13 cellular contexts compared by ENCODE assay signal in genomic region chr11:75365711-75366181, GRCh38. TPM values are rescaled to one million over a fixed set of nuclear protein-coding genes. Genes with fewer than 3 reads are reported as not detected.
DNase-seq lines count a peak whose midpoint lies in the region; ATAC-seq, FAIRE-seq and TF ChIP-seq lines count a peak whose summit lies in the region.
"Had no signal": no experiment of that assay in that cellular context is flagged by ENCODE, and none has a peak within 500 bp of the region (broad histone marks: within the 10 kb centered on the region; RNA-seq: fewer than 3 reads in every experiment).

No MANE protein-coding gene starts in this region.

- intact Hi-C loops in dendritic cell treated with granulocyte-macrophage colony-stimulating factor and Interleukin-4, amounts not matched to agents 40 ng/mL and 50 ng/mL, for 4 days (cut with micrococcal nuclease), result loop anchor here (2.0 kb wide), 1 partner anchor 13 kb away; no protein-coding TSS in a partner anchor

- peak; percentile 71 for DNase-seq in GF-D8 (lab: John Stamatoyannopoulos, UW)
- DNase-seq in NOMO-1 treated with dmso at 0.1 percent for 144 hours (lab: John Stamatoyannopoulos, UW; ENCODE audit: unreplicated experiment), result peak; percentile 61
- DNase-seq in non-pigmented ciliary epithelial cell (ENCODE audit: low read depth), result peak; percentile 32
- DNase-seq in stimulated activated CD4-positive, alpha-beta T cell treated with anti-CD3 and anti-CD28 coated beads, Interleukin-4, amount 100 ng/mL, for 1 hour, result no peak
- DNase-seq in GM12891 (ENCODE audit: insufficient read length, low spot score), result no peak
- DNase-seq: activated CD4-positive, CD25-positive, alpha-beta regulatory T cell treated with anti-CD3 and anti-CD28 coated beads, Interleukin-2, amount 50 U/mL, for 72 hours; activated T-cell treated with anti-CD3 and anti-CD28 coated beads, Interleukin-2, amount 50 U/mL, for 4 hours; CD4-positive, alpha-beta memory T cell; NCI-H187 treated with DMSO at 0.1 percent for 48 hours had no signal

- TF ChIP-seq POLR2A in GM12891 (IDR thresholded peaks at IDR 0.05; ENCODE audit: low read depth, low read length), result no peak

- peak overlapping the region; percentile 65 for H3K4me3 Mint-ChIP-seq in dendritic cell treated with granulocyte-macrophage colony-stimulating factor and Interleukin-4, amounts not matched to agents 40 ng/mL and 50 ng/mL, for 4 days
- H3K4me3 Mint-ChIP-seq: activated T-cell treated with anti-CD3 and anti-CD28 coated beads, Interleukin-2, amount 50 U/mL, for 4 hours; CD4-positive, alpha-beta memory T cell; mesothelial cell of epicardium had no signal

- ATAC-seq in GM18520 (IDR thresholded peaks at IDR 0.05; ENCODE audit: unreplicated experiment) (no peak), GM21723 (IDR thresholded peaks at IDR 0.05; ENCODE audit: unreplicated experiment) (no peak)
- ATAC-seq: activated T-cell treated with anti-CD3 and anti-CD28 coated beads, Interleukin-2, amount 50 U/mL, for 4 hours had no signal

- peak overlapping the region; percentile 96 for H3K27ac Mint-ChIP-seq in dendritic cell treated with granulocyte-macrophage colony-stimulating factor and Interleukin-4, amounts not matched to agents 40 ng/mL and 50 ng/mL, for 4 days
- H3K27ac Mint-ChIP-seq: mesothelial cell of epicardium had no signal

- no peaks in the 10 kb centered on the region for H3K9me3 Mint-ChIP-seq in dendritic cell treated with granulocyte-macrophage colony-stimulating factor and Interleukin-4, amounts not matched to agents 40 ng/mL and 50 ng/mL, for 4 days
- H3K9me3 Mint-ChIP-seq: activated T-cell treated with anti-CD3 and anti-CD28 coated beads, Interleukin-2, amount 50 U/mL, for 4 hours had no signal

- no peak for FAIRE-seq in GM12891 (lab: Jason Lieb, UNC)

- H3K4me1 Mint-ChIP-seq in dendritic cell treated with granulocyte-macrophage colony-stimulating factor and Interleukin-4, amounts not matched to agents 40 ng/mL and 50 ng/mL, for 4 days (ENCODE audit: low read depth), result peaks cover 42% of the 10 kb centered on the region
- H3K4me1 Mint-ChIP-seq: mesothelial cell of epicardium had no signal

- no peaks in the 10 kb centered on the region for H3K36me3 Mint-ChIP-seq in dendritic cell treated with granulocyte-macrophage colony-stimulating factor and Interleukin-4, amounts not matched to agents 40 ng/mL and 50 ng/mL, for 4 days (ENCODE audit: low read depth)
- H3K36me3 Mint-ChIP-seq: mesothelial cell of epicardium had no signal

- H3K27me3 Mint-ChIP-seq in dendritic cell treated with granulocyte-macrophage colony-stimulating factor and Interleukin-4, amounts not matched to agents 40 ng/mL and 50 ng/mL, for 4 days, result no peaks in the 10 kb centered on the region

TF ChIP-seq in GM12891, 5 proteins besides CTCF, POLR2A, EP300 and RAD21:
- TF ChIP-seq SPI1 (IDR thresholded peaks at IDR 0.05; ENCODE audit: low read depth, low read length) (no peak), POLR2AphosphoS5 (IDR thresholded peaks at IDR 0.05; ENCODE audit: low read depth, low read length) (no peak), TAF1 (IDR thresholded peaks at IDR 0.05; ENCODE audit: low read depth, low read length) (no peak), PAX5 (IDR thresholded peaks at IDR 0.05; ENCODE audit: insufficient read depth, low read length, severe bottlenecking) (no peak), POU2F2 (IDR thresholded peaks at IDR 0.05; ENCODE audit: low read depth, low read length) (no peak)

RNA-seq across cellular contexts. Expression of gene ARRB1, which starts 14.3 kb away (rescaled TPM):
- polyA plus RNA-seq in GM12891 (2012; ENCODE audit: low read depth, missing spikeins), result 1.6 TPM

RNA-seq across cellular contexts. Expression of gene RPS3, which starts 33.6 kb away (rescaled TPM):
- polyA plus RNA-seq in GM12891 (2012; ENCODE audit: low read depth, missing spikeins), result 5,804 TPM

Comparison
In these comparisons a context has a peak if more than half of its experiments do, and no peak if none do; other contexts are left out.
1. DNase-seq: peak in GF-D8 (single experiment), NOMO-1 treated with dmso at 0.1 percent for 144 hours (single experiment) and non-pigmented ciliary epithelial cell (single experiment); none in stimulated activated CD4-positive, alpha-beta T cell treated with anti-CD3 and anti-CD28 coated beads, Interleukin-4, amount 100 ng/mL, for 1 hour (single experiment) and GM12891 (single experiment).